ENCODE assay signal across 8 cellular contexts in the genomic region with DNA sequence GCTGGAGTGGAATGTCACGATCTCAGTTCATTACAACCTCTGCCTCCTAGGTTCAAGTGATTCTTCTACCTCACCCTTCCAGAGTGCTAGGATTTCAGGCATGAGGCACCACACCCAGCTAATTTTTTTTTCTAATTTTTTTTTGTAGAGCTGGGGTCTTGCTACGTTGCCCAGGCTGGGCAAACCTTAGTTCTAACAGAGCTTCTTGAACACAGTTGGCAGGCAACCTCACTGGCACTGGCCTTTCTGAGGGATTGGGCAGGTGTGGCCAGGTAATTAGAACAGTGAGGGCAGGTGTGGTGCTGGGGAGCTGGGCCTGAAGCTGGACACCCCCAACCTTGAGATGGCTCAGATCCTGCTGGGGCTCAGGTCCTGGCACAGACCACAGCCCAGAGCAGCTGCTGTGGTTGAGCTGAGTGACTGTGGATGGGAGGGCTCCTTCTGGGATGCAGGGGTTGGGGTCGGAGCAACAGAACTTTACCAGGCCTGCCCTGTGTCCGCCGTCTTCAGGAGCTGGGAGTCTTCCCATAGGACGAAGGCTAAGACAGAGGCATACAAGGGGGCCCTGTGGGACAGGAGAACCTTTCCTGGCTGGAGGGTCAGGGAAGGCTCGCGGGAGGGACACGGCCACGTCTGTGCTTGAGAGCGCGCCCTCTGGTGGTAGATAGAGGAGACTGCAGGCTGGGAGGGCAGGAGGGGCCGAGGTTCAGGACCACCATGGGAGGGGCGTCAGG. TPM values are rescaled to one million over a fixed set of nuclear protein-coding genes. Genes with fewer than 3 reads are reported as not detected.
DNase-seq lines count a peak whose midpoint lies in the region; ATAC-seq, FAIRE-seq and TF ChIP-seq lines count a peak whose summit lies in the region.

No MANE protein-coding gene starts in this region.

- H3K27ac ChIP-seq in DOHH2 (ENCODE audit: low read depth, low read length) (no peak overlapping the region), spleen (no peak overlapping the region)

- no peaks in the 10 kb centered on the region for H3K79me2 ChIP-seq in DOHH2 (ENCODE audit: control insufficient read depth, low read length)

- no peaks in the 10 kb centered on the region for H4K20me1 ChIP-seq in DOHH2 (ENCODE audit: control insufficient read depth, insufficient read depth, low read depth, low read length)

- H3K27me3 ChIP-seq in DOHH2 (ENCODE audit: control insufficient read depth, low read length) (peaks cover 4% of the 10 kb centered on the region; the same call in 1 of the 2 replicates), spleen (replicated peaks in 1 of 7) (peaks cover 0 to 16% (median 0%) of the 10 kb centered on the region in 7 donors)

- TF ChIP-seq CTCF in DOHH2 (IDR thresholded peaks at IDR 0.05; ENCODE audit: low read depth, low read length, poor library complexity, severe bottlenecking) (peak; percentile 100), spleen (IDR thresholded peaks at IDR 0.05 in 8 of 11, conservative IDR thresholded peaks at IDR 0.05 in 3 of 11) (peak; percentile 73 to 92 (median 84))

- H3K4me3 ChIP-seq in DOHH2 (ENCODE audit: low read length) (no peak overlapping the region), spleen (no peak overlapping the region)

- no peaks in the 10 kb centered on the region for H3K9me2 ChIP-seq in DOHH2 (replicated peaks; ENCODE audit: control insufficient read depth, low read length)

- H3K9me3 ChIP-seq in DOHH2 (ENCODE audit: control insufficient read depth, insufficient read depth, low read length), result peaks cover 28% of the 10 kb centered on the region
- peaks cover 0 to 21% (median 15%) of the 10 kb centered on the region in 8 donors for H3K9me3 ChIP-seq in spleen

- H3F3A ChIP-seq in DOHH2 (ENCODE audit: control insufficient read depth, insufficient read depth), result no peaks in the 10 kb centered on the region

- 18 to 41% (median 29%) methylated on average over 9 to 14 of the region's 14 CpGs for whole genome bisulfite sequencing in spleen, 5 donors

- H3K36me3 ChIP-seq in DOHH2 (ENCODE audit: control insufficient read depth, low read length), result no peaks in the 10 kb centered on the region
- H3K36me3 ChIP-seq in spleen, result no peaks in the 10 kb centered on the region

- intact Hi-C loops in spleen (cut with DNase I; ENCODE audit: low total_unique reads), result no loop called here

- TF ChIP-seq POLR2A in spleen (IDR thresholded peaks at IDR 0.05), result no peak

- H3K4me1 ChIP-seq in DOHH2 (ENCODE audit: control insufficient read depth, low read length) (no peaks in the 10 kb centered on the region), spleen (peaks cover 0 to 12% (median 7%) of the 10 kb centered on the region in 6 donors)

- no peak for FAIRE-seq in frontal cortex (lab: Jason Lieb, UNC)

- ATAC-seq in GM21381 (IDR thresholded peaks at IDR 0.05; ENCODE audit: unreplicated experiment), result no peak
- ATAC-seq in HG03039 (IDR thresholded peaks at IDR 0.05; ENCODE audit: unreplicated experiment), result no peak

- DNase-seq in NCI-H1930 (lab: John Stamatoyannopoulos, UW), result peak; percentile 16 to 35
- peak; percentile 10 for DNase-seq in activated T-helper 1 cell treated with Interleukin-2 at 50 U/mL for 16 hours (ENCODE audit: low read depth)
- peak; percentile 39 to 62 for DNase-seq in frontal cortex (ENCODE audit: low spot score in 2 of 2)
- DNase-seq in spleen, result no peak
- no peak for DNase-seq in NCI-H345 treated with DMSO at 0.1 percent for 48 hours (lab: John Stamatoyannopoulos, UW; ENCODE audit: unreplicated experiment)

- no peak overlapping the region for H3K4me2 ChIP-seq in DOHH2 (ENCODE audit: low read length)

RNA-seq across cellular contexts. Expression of gene COL26A1, which starts 48.2 kb away (rescaled TPM):
- total RNA-seq in frontal cortex, result 14.3 TPM
- under 1 TPM in 3 of 7 donors, not detected in 4; 0.15 to 0.23 (median 0.19) TPM for total RNA-seq in spleen
- under 1 TPM; 0.22 to 0.32 (median 0.29) TPM for polyA plus RNA-seq in spleen

Comparison
In these comparisons a context has a peak if more than half of its experiments do, and no peak if none do; other contexts are left out.
1. DNase-seq: peak in NCI-H1930 (2 of 2), activated T-helper 1 cell treated with Interleukin-2 at 50 U/mL for 16 hours (single experiment) and frontal cortex (2 of 2); none in spleen (single experiment) and NCI-H345 treated with DMSO at 0.1 percent for 48 hours (single experiment).
2. RNA of gene COL26A1, which starts 48.2 kb away (total RNA-seq): 14.3 TPM in frontal cortex (single experiment); 0.15 to 0.23 TPM in spleen; every median in the first group is over 10 times any median in the second.